In genomic region chr2:169827272-169828140, GRCh38 we compare ENCODE assay signal across 8 cellular contexts. TPM values are rescaled to one million over a fixed set of nuclear protein-coding genes. Genes with fewer than 3 reads are reported as not detected.
DNase-seq lines count a peak whose midpoint lies in the region; TF ChIP-seq lines count a peak whose summit lies in the region.

Gene UBR3 (plus strand): TSS chr2:169827454. CDS start chr2:169827508, 54 bp downstream.

- H3K79me2 ChIP-seq in neural progenitor cell (ENCODE audit: low read depth): peaks cover 67% of the 10 kb centered on the region

- peaks cover 38% of the 10 kb centered on the region for H3K4me1 Mint-ChIP-seq in neural progenitor cell

- peaks cover 37% of the 10 kb centered on the region for H4K20me1 ChIP-seq in neural progenitor cell (ENCODE audit: low read depth)

- H3F3A ChIP-seq in neural progenitor cell (ENCODE audit: low read depth): peaks cover 14% of the 10 kb centered on the region

- no peaks in the 10 kb centered on the region for H3K9me3 Mint-ChIP-seq in neural progenitor cell

- no peak for TF ChIP-seq CTCF in foreskin fibroblast (IDR thresholded peaks at IDR 0.05; ENCODE audit: low read depth, low read length)
- no peak for TF ChIP-seq CTCF in neural progenitor cell (IDR thresholded peaks at IDR 0.05)

- H3K9ac ChIP-seq in ES-I3 (ENCODE audit: low read depth, low read length) (peak within 1 kb of the TSS; percentile 81), neural progenitor cell (peak within 1 kb of the TSS; percentile 79), stomach smooth muscle (ENCODE audit: low read length in 2 of 2) (peak within 1 kb of the TSS; percentile 83 to 87)

- peak within 1 kb of the TSS; percentile 100 for H3K4me2 ChIP-seq in neural progenitor cell

- H3K4me3 ChIP-seq in H7 (ENCODE audit: insufficient read depth, low read depth, low read length) (peak within 1 kb of the TSS; percentile 81), SJCRH30 (peak within 1 kb of the TSS; percentile 91), foreskin fibroblast (ENCODE audit: low read depth in 1 of 2, low read length in 2 of 2) (peak within 1 kb of the TSS; percentile 72 to 84), neural progenitor cell (peak within 1 kb of the TSS; percentile 98), stomach smooth muscle (ENCODE audit: low read length in 2 of 2) (peak within 1 kb of the TSS; percentile 88 to 92)

- H3K27ac Mint-ChIP-seq in neural progenitor cell: peak within 1 kb of the TSS; percentile 94

- H3K4me1 ChIP-seq in ES-I3 (ENCODE audit: insufficient read depth, low read length) (peaks cover 6% of the 10 kb centered on the region; the same call in 1 of the 2 replicates), SJCRH30 (0 out of 2 replicates have a peak, but pooled peaks cover 4% of the 10 kb centered on the region), neural progenitor cell (peaks cover 13% of the 10 kb centered on the region), stomach smooth muscle (ENCODE audit: control insufficient read depth, insufficient read depth, low read length) (peaks cover 14% of the 10 kb centered on the region)

- peaks cover 4% of the 10 kb centered on the region for H3K27me3 Mint-ChIP-seq in neural progenitor cell (ENCODE audit: insufficient read depth, low read depth)

- peak within 1 kb of the TSS; percentile 80 for H2AFZ ChIP-seq in neural progenitor cell (replicated peaks)

- peaks cover 8% of the 10 kb centered on the region for H3K36me3 Mint-ChIP-seq in neural progenitor cell

- H3K36me3 ChIP-seq in ES-I3 (ENCODE audit: insufficient read depth, low read length) (no peaks in the 10 kb centered on the region), H7 (replicated peaks; ENCODE audit: control insufficient read depth, insufficient read depth, low read length) (no peaks in the 10 kb centered on the region), SJCRH30 (no peaks in the 10 kb centered on the region), neural progenitor cell (no peaks in the 10 kb centered on the region), stomach smooth muscle (ENCODE audit: control insufficient read depth in 2 of 2, insufficient read depth in 2 of 2, low read length in 2 of 2) (no peaks in the 10 kb centered on the region)

- DNase-seq in H7: peak; percentile 98
- peak; percentile 87 for DNase-seq in M059J (ENCODE audit: low read depth)
- peak; percentile 92 to 93 for DNase-seq in SJCRH30
- peak; percentile 79 for DNase-seq in activated gamma-delta T cell treated with anti-CD3 and anti-CD28 coated beads, Interleukin-2, amount 50 U/mL, for 16 hours (ENCODE audit: low read depth)
- DNase-seq in foreskin fibroblast: peak; percentile 93 to 97
- peak; percentile 96 for DNase-seq in neural progenitor cell (ENCODE audit: low spot score)

- peak within 1 kb of the TSS; percentile 97 for H3K4me3 Mint-ChIP-seq in neural progenitor cell

- H3K9me3 ChIP-seq in ES-I3 (ENCODE audit: control insufficient read depth, insufficient read depth, low read length) (no peaks in the 10 kb centered on the region), SJCRH30 (replicated peaks) (no peaks in the 10 kb centered on the region), neural progenitor cell (ENCODE audit: low read depth) (no peaks in the 10 kb centered on the region), stomach smooth muscle (ENCODE audit: control insufficient read depth in 2 of 2, low read length in 2 of 2) (no peaks in the 10 kb centered on the region)

- H3K27me3 ChIP-seq in H7 (ENCODE audit: control insufficient read depth, insufficient read depth, low read length) (no peaks in the 10 kb centered on the region), SJCRH30 (no peaks in the 10 kb centered on the region), neural progenitor cell (peaks cover 6% of the 10 kb centered on the region), stomach smooth muscle (ENCODE audit: control insufficient read depth in 1 of 2, insufficient read depth in 2 of 2, low read length in 2 of 2) (no peaks in the 10 kb centered on the region)

- H3K27ac ChIP-seq in SJCRH30 (no peak within 1 kb of the TSS), neural progenitor cell (no peak within 1 kb of the TSS), stomach smooth muscle (ENCODE audit: low read length) (peak within 1 kb of the TSS; percentile 75)

RNA-seq across cellular contexts. Expression of gene UBR3, which starts in this region (rescaled TPM):
- total RNA-seq in H7 (2014; rRNA removed; shearing (Covaris generic)): 9.3 and 11.8 TPM in 2 replicates
- 7.6 and 15.3 TPM in 2 replicates for total RNA-seq in M059J (2014; rRNA removed; shearing (Covaris generic))
- 26.4 and 31.4 TPM in 2 replicates for total RNA-seq in SJCRH30 (2014; rRNA removed; shearing (Covaris generic))
- total RNA-seq in neural progenitor cell (ENCODE audit: low replicate concordance): 19.1 and 31.7 TPM in 2 replicates
